ENCODE assay signal across 1 cellular context in genomic region chr12:31504625-31505222, GRCh38.
TF ChIP-seq lines count a peak whose summit lies in the region.

No MANE protein-coding gene starts in this region.

TF ChIP-seq in K562, 482 proteins besides CTCF, POLR2A, EP300 and RAD21 (continued from another document):
- TF ChIP-seq NR2C1 (IDR thresholded peaks at IDR 0.05) = no peak
- TF ChIP-seq NR2C1 (tag; IDR thresholded peaks at IDR 0.05) = 0 out of 2 replicates have a peak, but pooled peaks have one; percentile 41
- TF ChIP-seq, protein P1, sequence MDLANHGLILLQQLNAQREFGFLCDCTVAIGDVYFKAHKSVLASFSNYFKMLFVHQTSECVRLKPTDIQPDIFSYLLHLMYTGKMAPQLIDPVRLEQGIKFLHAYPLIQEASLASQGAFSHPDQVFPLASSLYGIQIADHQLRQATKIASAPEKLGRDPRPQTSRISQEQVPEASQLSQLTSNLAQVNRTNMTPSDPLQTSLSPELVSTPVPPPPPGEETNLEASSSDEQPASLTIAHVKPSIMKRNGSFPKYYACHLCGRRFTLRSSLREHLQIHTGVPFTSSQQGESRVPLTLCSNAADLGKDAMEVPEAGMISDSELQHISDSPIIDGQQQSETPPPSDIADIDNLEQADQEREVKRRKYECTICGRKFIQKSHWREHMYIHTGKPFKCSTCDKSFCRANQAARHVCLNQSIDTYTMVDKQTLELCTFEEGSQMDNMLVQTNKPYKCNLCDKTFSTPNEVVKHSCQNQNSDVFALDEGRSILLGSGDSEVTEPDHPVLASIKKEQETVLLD (IDR thresholded peaks at IDR 0.05) = no peak
- no peak for TF ChIP-seq ATF1 (CRISPR knock-in tag; IDR thresholded peaks at IDR 0.05)
- TF ChIP-seq ATF1 (tag; IDR thresholded peaks at IDR 0.05) = peak; percentile 74
- peak; percentile 95 for TF ChIP-seq ZNF507 (tag; conservative IDR thresholded peaks at IDR 0.05)
- TF ChIP-seq ZNF354B (CRISPR knock-in tag; IDR thresholded peaks at IDR 0.05) = peak; percentile 59; the same call in 1 of the 2 replicates
- TF ChIP-seq HDAC6 (IDR thresholded peaks at IDR 0.05; ENCODE audit: low read depth, low read length) = no peak
- TF ChIP-seq JUND (IDR thresholded peaks at IDR 0.05; ENCODE audit: borderline replicate concordance, low read depth, low read length) = no peak
- peak; percentile 49; the same call in 1 of the 3 replicates for TF ChIP-seq JUND (tag; IDR thresholded peaks at IDR 0.05; ENCODE audit: borderline replicate concordance, low read depth, low read length)
- no peak for TF ChIP-seq SMAD3 (CRISPR knock-in tag; conservative IDR thresholded peaks at IDR 0.05)
- peak; percentile 62 for TF ChIP-seq CREM (IDR thresholded peaks at IDR 0.05; ENCODE audit: low read depth)
- TF ChIP-seq, protein P2, sequence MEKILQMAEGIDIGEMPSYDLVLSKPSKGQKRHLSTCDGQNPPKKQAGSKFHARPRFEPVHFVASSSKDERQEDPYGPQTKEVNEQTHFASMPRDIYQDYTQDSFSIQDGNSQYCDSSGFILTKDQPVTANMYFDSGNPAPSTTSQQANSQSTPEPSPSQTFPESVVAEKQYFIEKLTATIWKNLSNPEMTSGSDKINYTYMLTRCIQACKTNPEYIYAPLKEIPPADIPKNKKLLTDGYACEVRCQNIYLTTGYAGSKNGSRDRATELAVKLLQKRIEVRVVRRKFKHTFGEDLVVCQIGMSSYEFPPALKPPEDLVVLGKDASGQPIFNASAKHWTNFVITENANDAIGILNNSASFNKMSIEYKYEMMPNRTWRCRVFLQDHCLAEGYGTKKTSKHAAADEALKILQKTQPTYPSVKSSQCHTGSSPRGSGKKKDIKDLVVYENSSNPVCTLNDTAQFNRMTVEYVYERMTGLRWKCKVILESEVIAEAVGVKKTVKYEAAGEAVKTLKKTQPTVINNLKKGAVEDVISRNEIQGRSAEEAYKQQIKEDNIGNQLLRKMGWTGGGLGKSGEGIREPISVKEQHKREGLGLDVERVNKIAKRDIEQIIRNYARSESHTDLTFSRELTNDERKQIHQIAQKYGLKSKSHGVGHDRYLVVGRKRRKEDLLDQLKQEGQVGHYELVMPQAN (IDR thresholded peaks at IDR 0.05; ENCODE audit: borderline replicate concordance) = no peak
- no peak for TF ChIP-seq PURB (CRISPR knock-in tag; IDR thresholded peaks at IDR 0.05; ENCODE audit: low read depth)
- TF ChIP-seq C11orf30 (IDR thresholded peaks at IDR 0.05; ENCODE audit: low read depth) = no peak
- TF ChIP-seq ATF7 (IDR thresholded peaks at IDR 0.05) = peak; percentile 84
- TF ChIP-seq NR2C2 (CRISPR knock-in tag; IDR thresholded peaks at IDR 0.05) = no peak
- TF ChIP-seq NR2C2 (tag; IDR thresholded peaks at IDR 0.05) = 0 out of 2 replicates have a peak, but pooled peaks have one; percentile 35
- TF ChIP-seq ETV1 (tag; conservative IDR thresholded peaks at IDR 0.05; ENCODE audit: low read depth) = peak; percentile 61
TF ChIP-seq in K562: peak in this region for 11.
